In genomic region chr18:67104700-67105284, GRCh38 we compare ENCODE assay signal across 7 cellular contexts.
DNase-seq lines count a peak whose midpoint lies in the region; ATAC-seq and TF ChIP-seq lines count a peak whose summit lies in the region.

No MANE protein-coding gene starts in this region.

- H3K9ac ChIP-seq in GM23248 (no peak overlapping the region), PC-3 (ENCODE audit: low read length) (no peak overlapping the region)

- no TSS peak for BruUV-seq in PC-3 (replicated peaks; lab: Mats Ljungman, UMichigan)

- H3K27me3 ChIP-seq in GM23248 (replicated peaks; ENCODE audit: insufficient read depth), result 0 out of 2 replicates have a peak, but pooled peaks cover 4% of the 10 kb centered on the region
- H3K27me3 ChIP-seq in PC-3 (ENCODE audit: low read length), result no peaks in the 10 kb centered on the region

- H3K79me2 ChIP-seq in GM23248 (ENCODE audit: insufficient read depth) (no peaks in the 10 kb centered on the region), PC-3 (ENCODE audit: low read length) (no peaks in the 10 kb centered on the region)

- no peak overlapping the region for H2AFZ ChIP-seq in GM23248
- no peak overlapping the region for H2AFZ ChIP-seq in PC-3 (ENCODE audit: low read length)

- H4K20me1 ChIP-seq in GM23248 (ENCODE audit: insufficient read depth) (no peaks in the 10 kb centered on the region), PC-3 (ENCODE audit: low read length) (no peaks in the 10 kb centered on the region)

- ATAC-seq in PC-3, result peak; percentile 96

- no peak overlapping the region for H3K4me2 ChIP-seq in GM23248 (ENCODE audit: unreplicated experiment)
- no peak overlapping the region for H3K4me2 ChIP-seq in PC-3 (ENCODE audit: low read length)

- H3K9me3 ChIP-seq in GM23248 (ENCODE audit: low read depth), result no peaks in the 10 kb centered on the region
- H3K9me3 ChIP-seq in PC-3 (ENCODE audit: low read length), result no peaks in the 10 kb centered on the region

- TF ChIP-seq CTCF in GM12872 (IDR thresholded peaks at IDR 0.05; ENCODE audit: insufficient read depth, low read depth, low read length) (peak; percentile 75), PC-3 (conservative IDR thresholded peaks at IDR 0.05; ENCODE audit: low read depth, low read length) (peak; percentile 91)

- CTCF ChIA-PET in PC-3 (lab: Charles Lee), result interaction anchor here (0.6 to 1.0 kb wide), 6 partner anchors 9 to 232 kb away, joined by 3 to 5 read pairs (median 3); no protein-coding TSS in a partner anchor

- H3K4me1 ChIP-seq in GM23248 (ENCODE audit: insufficient read depth) (no peaks in the 10 kb centered on the region), PC-3 (ENCODE audit: insufficient read depth, low read length) (no peaks in the 10 kb centered on the region)

- H3K9me2 ChIP-seq in GM23248 (ENCODE audit: insufficient read depth) (no peaks in the 10 kb centered on the region), PC-3 (replicated peaks; ENCODE audit: low read length) (no peaks in the 10 kb centered on the region)

- in situ Hi-C loops in GM23248 (cut with MboI), result no loop called here

- WGBS in GM23248 (ENCODE audit: low coverage in 1 of 2, low lambda C conversion rate in 2 of 2, missing lambda C conversion rate in 2 of 2), 2 experiments, result 47 to 48% methylated on average over 7 of the region's 7 CpGs

- H3F3A ChIP-seq in GM23248 (ENCODE audit: insufficient read depth) (no peaks in the 10 kb centered on the region), PC-3 (ENCODE audit: low read length, unreplicated experiment) (no peaks in the 10 kb centered on the region)

- POLR2A ChIA-PET in PC-3 (lab: Charles Lee; ENCODE audit: unreplicated experiment), result interaction anchor here (0.5 kb wide), 1 partner anchor 194 kb away, joined by 4 read pairs; no protein-coding TSS in a partner anchor

- intact Hi-C loops in PC-3 (cut with micrococcal nuclease), result loop anchor here (1.0 to 5.0 kb wide), 2 partner anchors 92 to 96 kb away; no protein-coding TSS in a partner anchor

- H3K4me3 ChIP-seq in GM23248 (no peak overlapping the region), PC-3 (ENCODE audit: low read length) (no peak overlapping the region)

- H3K27ac ChIP-seq in GM23248, result no peak overlapping the region
- no peak overlapping the region for H3K27ac ChIP-seq in PC-3 (ENCODE audit: low read length)

- H3K36me3 ChIP-seq in GM23248 (ENCODE audit: low read depth), result no peaks in the 10 kb centered on the region
- H3K36me3 ChIP-seq in PC-3 (ENCODE audit: low read depth, low read length), result no peaks in the 10 kb centered on the region

- peak; percentile 84 for DNase-seq in GM23248
- peak; percentile 6 for DNase-seq in KG1 (lab: John Stamatoyannopoulos, UW)
- DNase-seq in PC-3, result peak; percentile 80
- DNase-seq in anterior cingulate cortex (lab: John Stamatoyannopoulos, UW), result peak in 39 of 58 donors; percentile 1 to 76 (median 26)
- DNase-seq in iPS DF 4.7 (ENCODE audit: extremely low read depth, low spot score), result peak; percentile 41
- DNase-seq in stimulated activated CD4-positive, alpha-beta T cell treated with anti-CD3 and anti-CD28 coated beads, Interleukin-15, amount 100 ng/mL, for 24 hours, result peak; percentile 51

Comparison
In these comparisons a context has a peak if more than half of its experiments do, and no peak if none do; other contexts are left out.
1. DNase-seq: peak in every context shown above with its lines; median percentile 84 in GM23248; 80 in PC-3; 51 in stimulated activated CD4-positive, alpha-beta T cell treated with anti-CD3 and anti-CD28 coated beads, Interleukin-15, amount 100 ng/mL, for 24 hours; 41 in iPS DF 4.7; 26 in anterior cingulate cortex; 6 in KG1.